23 cellular contexts compared by ENCODE assay signal in genomic region chr10:77606751-77607150, GRCh38. TPM values are rescaled to one million over a fixed set of nuclear protein-coding genes. Genes with fewer than 3 reads are reported as not detected.
DNase-seq lines count a peak whose midpoint lies in the region; FAIRE-seq and TF ChIP-seq lines count a peak whose summit lies in the region.
"Had no signal": no experiment of that assay in that cellular context is flagged by ENCODE, and none has a peak within 500 bp of the region (broad histone marks: within the 10 kb centered on the region; RNA-seq: fewer than 3 reads in every experiment).

No MANE protein-coding gene starts in this region.

- FAIRE-seq in bronchial epithelial cell (lab: Jason Lieb, UNC) = no peak
- FAIRE-seq: frontal cortex, TTC549 had no signal

- no peaks in the 10 kb centered on the region for H3K79me2 ChIP-seq in Karpas-422 (ENCODE audit: low read length)

- H3K9me2 ChIP-seq in Karpas-422 (replicated peaks; ENCODE audit: insufficient read depth, low read length) = no peaks in the 10 kb centered on the region

- H3K4me2 ChIP-seq in Karpas-422 (ENCODE audit: low read depth, low read length, poor library complexity, severe bottlenecking) = no peak overlapping the region

- no peaks in the 10 kb centered on the region for H4K20me1 ChIP-seq in Karpas-422 (ENCODE audit: insufficient read depth, low read depth, low read length)

- no peak overlapping the region for H3K9ac ChIP-seq in Karpas-422 (ENCODE audit: low read length)

- H3K4me1 ChIP-seq in Karpas-422 (ENCODE audit: low read length) = peaks cover 63% of the 10 kb centered on the region

- H3K9me3 ChIP-seq in Karpas-422 (ENCODE audit: low read length) = no peaks in the 10 kb centered on the region
- H3K9me3 ChIP-seq: spleen had no signal

- TF ChIP-seq CTCF in bronchial epithelial cell (IDR thresholded peaks at IDR 0.05; ENCODE audit: insufficient read depth, low read length, severe bottlenecking) = peak; percentile 46

- H3K4me3 ChIP-seq in Karpas-422 (ENCODE audit: low read length) = no peak overlapping the region
- H3K4me3 ChIP-seq in bronchial epithelial cell (ENCODE audit: low read depth, low read length) = no peak overlapping the region
- H3K4me3 ChIP-seq: spleen had no signal

- DNase-seq in EH (ENCODE audit: low read depth) = peak; percentile 22
- peak; percentile 70 for DNase-seq in Karpas-422
- DNase-seq in bronchial epithelial cell (ENCODE audit: low read depth) = peak; percentile 86
- DNase-seq in kidney tubule cell (ENCODE audit: low spot score) = peak; percentile 22
- DNase-seq in DMS153 (lab: John Stamatoyannopoulos, UW) = no peak
- no peak for DNase-seq in SHP77 treated with DMSO at 0.1 percent for 48 hours (lab: John Stamatoyannopoulos, UW)
- DNase-seq in nucleus accumbens (lab: John Stamatoyannopoulos, UW) = no peak
- no peak for DNase-seq in GM19240 (ENCODE audit: insufficient read length, low spot score)
- DNase-seq: activated naive CD4-positive, alpha-beta T cell treated with anti-CD3 and anti-CD28 coated beads, Interleukin-2, amount 50 U/mL, for 16 hours; caudate nucleus; DND-41; GOT3; IMR-90; NCI-H2171 treated with DMSO at 0.1 percent for 48 hours; NCI-H526; SHP77; spleen; stimulated activated CD4-positive, alpha-beta T cell treated with anti-CD3 and anti-CD28 coated beads, Interleukin-4, amount 100 ng/mL, for 1 hour; stimulated activated naive CD4-positive, alpha-beta T cell; T-cell had no signal

- no peaks in the 10 kb centered on the region for H3K27me3 ChIP-seq in Karpas-422 (ENCODE audit: low read length)
- H3K27me3 ChIP-seq in bronchial epithelial cell (ENCODE audit: control insufficient read depth, insufficient read depth, low read length) = no peaks in the 10 kb centered on the region
- H3K27me3 ChIP-seq: spleen had no signal

- no peak overlapping the region for H3K27ac ChIP-seq in Karpas-422 (ENCODE audit: low read length)
- H3K27ac ChIP-seq: spleen had no signal

- H3K36me3 ChIP-seq in Karpas-422 (ENCODE audit: insufficient read depth, low read length) = no peaks in the 10 kb centered on the region
- no peaks in the 10 kb centered on the region for H3K36me3 ChIP-seq in bronchial epithelial cell (ENCODE audit: control insufficient read depth, insufficient read depth, low read length)
- H3K36me3 ChIP-seq: spleen had no signal

- H2AFZ ChIP-seq in Karpas-422 (ENCODE audit: low read length) = no peak overlapping the region

RNA-seq across cellular contexts. Expression of gene KCNMA1, which starts 30.9 kb away (rescaled TPM):
- total RNA-seq in Karpas-422 (2014; rRNA removed; shearing (Covaris generic); ENCODE audit: low replicate concordance) = 13.2 and 31.3 TPM in 2 replicates
- total RNA-seq in bronchial epithelial cell = 15.8 and 16.3 TPM in 2 replicates
- total RNA-seq: lung microvascular endothelial cell had no signal

Comparison
In these comparisons a context has a peak if more than half of its experiments do, and no peak if none do; other contexts are left out.
1. DNase-seq: peak in EH (single experiment), Karpas-422 (single experiment), bronchial epithelial cell (single experiment) and kidney tubule cell (single experiment); none in DMS153 (single experiment), SHP77 treated with DMSO at 0.1 percent for 48 hours (single experiment), nucleus accumbens (0 of 56) and GM19240 (single experiment).